ENCODE assay signal across 8 cellular contexts in genomic region chr11:95789506-95790122, GRCh38. TPM values are rescaled to one million over a fixed set of nuclear protein-coding genes. Genes with fewer than 3 reads are reported as not detected.
A peak's percentile ranks its signal among the peaks of the same experiment; 100 is the strongest.
DNase-seq lines count a peak whose midpoint lies in the region; ATAC-seq and TF ChIP-seq lines count a peak whose summit lies in the region.

FAM76B (minus strand) TSS chr11:95789782; CDS start chr11:95789478, 304 bp downstream.

- TF ChIP-seq CTCF in activated B cell treated with CpG ODN at 0.5 μM for 24 hours (IDR thresholded peaks at IDR 0.05) = no peak

- H3K4me3 Mint-ChIP-seq in activated B cell treated with CpG ODN at 0.5 μM for 24 hours = peak within 1 kb of the TSS; percentile 100
- peak within 1 kb of the TSS; percentile 94 to 100 (median 100) for H3K4me3 Mint-ChIP-seq in immature natural killer cell

- in situ Hi-C loops in GM18951 (cut with MboI; ENCODE audit: low sequenced_read_pairs, unreplicated experiment) = no loop called here

- CTCF ChIA-PET in activated B cell treated with CpG ODN at 0.5 μM for 24 hours (lab: Charles Lee) = interaction anchor here (0.8 to 1.4 kb wide), 4 partner anchors 636 to 720 kb away, joined by 3 read pairs; partner anchors contain the start of gene ENDOD1

- DNase-seq in AG08395 (ENCODE audit: low spot score) = peak; percentile 95
- peak; percentile 99 for DNase-seq in NCI-H345 (lab: John Stamatoyannopoulos, UW)
- DNase-seq in activated B cell treated with CpG ODN at 0.5 μM for 24 hours = peak; percentile 89
- peak; percentile 79 to 99 (median 97) for DNase-seq in caudate nucleus (lab: John Stamatoyannopoulos, UW)
- DNase-seq in immature natural killer cell = peak; percentile 98 to 99 (median 99)
- peak; percentile 98 for DNase-seq in smooth muscle cell of the brain vasculature (ENCODE audit: low read depth, low spot score)

- POLR2A ChIA-PET in activated B cell treated with CpG ODN at 0.5 μM for 24 hours (lab: Charles Lee) = interaction anchor here (0.6 to 3.8 kb wide), 38 partner anchors 10 to 1295 kb away, joined by 3 to 41 read pairs (median 5); partner anchors contain the start of genes CCDC82, CWC15, ENDOD1 and JRKL

- H3K36me3 Mint-ChIP-seq in activated B cell treated with CpG ODN at 0.5 μM for 24 hours (ENCODE audit: low read depth) = peaks cover 48% of the 10 kb centered on the region
- peaks cover 5 to 21% (median 11%) of the 10 kb centered on the region in 3 donors for H3K36me3 Mint-ChIP-seq in immature natural killer cell

- H3K4me1 Mint-ChIP-seq in activated B cell treated with CpG ODN at 0.5 μM for 24 hours (peaks cover 43% of the 10 kb centered on the region), immature natural killer cell (peaks cover 27 to 68% of the 10 kb centered on the region in 2 donors)

- H3K27me3 Mint-ChIP-seq in activated B cell treated with CpG ODN at 0.5 μM for 24 hours = no peaks in the 10 kb centered on the region
- H3K27me3 Mint-ChIP-seq in immature natural killer cell (ENCODE audit: low read depth in 3 of 3) = peaks cover 11 to 21% (median 11%) of the 10 kb centered on the region in 3 donors

- ATAC-seq in HG03196 (IDR thresholded peaks at IDR 0.05; ENCODE audit: unreplicated experiment) = peak; percentile 75
- peak; percentile 78 for ATAC-seq in activated B cell treated with CpG ODN at 0.5 μM for 24 hours (ENCODE audit: low read depth)

- peak; percentile 80 for TF ChIP-seq POLR2A in GM18951 (IDR thresholded peaks at IDR 0.05; ENCODE audit: extremely low read depth, insufficient read depth, insufficient read length)

- peak within 1 kb of the TSS; percentile 99 for H3K27ac ChIP-seq in caudate nucleus (ENCODE audit: low read depth, low read length)

- intact Hi-C loops in activated B cell treated with CpG ODN at 0.5 μM for 24 hours (cut with micrococcal nuclease) = loop anchor here (1.0 to 5.0 kb wide), 14 partner anchors 8 to 1296 kb away; partner anchors contain the start of genes ANKRD49, CCDC82, CWC15 and ENDOD1

- H3K9me3 Mint-ChIP-seq in activated B cell treated with CpG ODN at 0.5 μM for 24 hours (no peaks in the 10 kb centered on the region), immature natural killer cell (no peaks in the 10 kb centered on the region)

- H3K27ac Mint-ChIP-seq in activated B cell treated with CpG ODN at 0.5 μM for 24 hours (peak within 1 kb of the TSS; percentile 100), immature natural killer cell (peak within 1 kb of the TSS; percentile 100)

RNA-seq across cellular contexts. Expression of gene FAM76B, which starts in this region (rescaled TPM):
- 47.4 and 53.0 TPM in 2 replicates for total RNA-seq in activated B cell treated with CpG ODN at 0.5 μM for 24 hours
- polyA plus RNA-seq in immature natural killer cell = 10 to 100 TPM; 11.5 to 18.0 (median 11.5) TPM

Comparison
In these comparisons a context has a peak if more than half of its experiments do, and no peak if none do; other contexts are left out.
1. Peak in every context shown above with its lines: DNase-seq, ATAC-seq and H3K27ac ChIP-seq.